1 cellular context compared by ENCODE assay signal in the genomic region with DNA sequence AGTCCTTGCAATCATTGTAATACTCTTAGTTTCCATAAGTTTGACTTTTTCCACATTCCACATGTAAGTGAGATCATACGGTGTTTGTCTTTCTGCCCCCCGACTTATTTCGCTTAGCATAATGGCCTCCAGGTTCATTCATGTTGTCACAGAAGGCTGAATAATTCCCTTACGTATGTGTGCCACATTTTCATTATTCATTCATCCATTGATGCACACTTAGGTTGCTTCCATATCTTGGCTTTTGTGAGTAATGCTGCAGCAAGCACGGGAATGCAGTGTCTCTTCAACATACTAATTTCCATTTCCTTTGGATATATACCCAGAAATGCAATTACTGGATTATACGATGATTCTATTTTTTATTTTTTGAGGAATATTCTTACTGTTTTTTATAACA.
TF ChIP-seq lines count a peak whose summit lies in the region.

No MANE protein-coding gene starts in this region.

TF ChIP-seq in SK-N-SH treated with all-trans-retinoic acid at 6 μM for 48 hours, 23 proteins besides CTCF, POLR2A, EP300 and RAD21 (continued from another document):
- TF ChIP-seq, protein P1, sequence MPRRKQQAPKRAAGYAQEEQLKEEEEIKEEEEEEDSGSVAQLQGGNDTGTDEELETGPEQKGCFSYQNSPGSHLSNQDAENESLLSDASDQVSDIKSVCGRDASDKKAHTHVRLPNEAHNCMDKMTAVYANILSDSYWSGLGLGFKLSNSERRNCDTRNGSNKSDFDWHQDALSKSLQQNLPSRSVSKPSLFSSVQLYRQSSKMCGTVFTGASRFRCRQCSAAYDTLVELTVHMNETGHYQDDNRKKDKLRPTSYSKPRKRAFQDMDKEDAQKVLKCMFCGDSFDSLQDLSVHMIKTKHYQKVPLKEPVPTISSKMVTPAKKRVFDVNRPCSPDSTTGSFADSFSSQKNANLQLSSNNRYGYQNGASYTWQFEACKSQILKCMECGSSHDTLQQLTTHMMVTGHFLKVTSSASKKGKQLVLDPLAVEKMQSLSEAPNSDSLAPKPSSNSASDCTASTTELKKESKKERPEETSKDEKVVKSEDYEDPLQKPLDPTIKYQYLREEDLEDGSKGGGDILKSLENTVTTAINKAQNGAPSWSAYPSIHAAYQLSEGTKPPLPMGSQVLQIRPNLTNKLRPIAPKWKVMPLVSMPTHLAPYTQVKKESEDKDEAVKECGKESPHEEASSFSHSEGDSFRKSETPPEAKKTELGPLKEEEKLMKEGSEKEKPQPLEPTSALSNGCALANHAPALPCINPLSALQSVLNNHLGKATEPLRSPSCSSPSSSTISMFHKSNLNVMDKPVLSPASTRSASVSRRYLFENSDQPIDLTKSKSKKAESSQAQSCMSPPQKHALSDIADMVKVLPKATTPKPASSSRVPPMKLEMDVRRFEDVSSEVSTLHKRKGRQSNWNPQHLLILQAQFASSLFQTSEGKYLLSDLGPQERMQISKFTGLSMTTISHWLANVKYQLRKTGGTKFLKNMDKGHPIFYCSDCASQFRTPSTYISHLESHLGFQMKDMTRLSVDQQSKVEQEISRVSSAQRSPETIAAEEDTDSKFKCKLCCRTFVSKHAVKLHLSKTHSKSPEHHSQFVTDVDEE (CRISPR knock-in tag; IDR thresholded peaks at IDR 0.05), result no peak
- TF ChIP-seq TCF4 (CRISPR knock-in tag; IDR thresholded peaks at IDR 0.05; ENCODE audit: borderline replicate concordance), result no peak
- no peak for TF ChIP-seq ZNF70 (CRISPR knock-in tag; IDR thresholded peaks at IDR 0.05)
- no peak for TF ChIP-seq ZC3H10 (CRISPR knock-in tag; IDR thresholded peaks at IDR 0.05)
- TF ChIP-seq ISL1 (CRISPR knock-in tag; IDR thresholded peaks at IDR 0.05), result no peak
- TF ChIP-seq BACH2 (CRISPR knock-in tag; IDR thresholded peaks at IDR 0.05; ENCODE audit: borderline replicate concordance), result no peak
- TF ChIP-seq, protein P2, sequence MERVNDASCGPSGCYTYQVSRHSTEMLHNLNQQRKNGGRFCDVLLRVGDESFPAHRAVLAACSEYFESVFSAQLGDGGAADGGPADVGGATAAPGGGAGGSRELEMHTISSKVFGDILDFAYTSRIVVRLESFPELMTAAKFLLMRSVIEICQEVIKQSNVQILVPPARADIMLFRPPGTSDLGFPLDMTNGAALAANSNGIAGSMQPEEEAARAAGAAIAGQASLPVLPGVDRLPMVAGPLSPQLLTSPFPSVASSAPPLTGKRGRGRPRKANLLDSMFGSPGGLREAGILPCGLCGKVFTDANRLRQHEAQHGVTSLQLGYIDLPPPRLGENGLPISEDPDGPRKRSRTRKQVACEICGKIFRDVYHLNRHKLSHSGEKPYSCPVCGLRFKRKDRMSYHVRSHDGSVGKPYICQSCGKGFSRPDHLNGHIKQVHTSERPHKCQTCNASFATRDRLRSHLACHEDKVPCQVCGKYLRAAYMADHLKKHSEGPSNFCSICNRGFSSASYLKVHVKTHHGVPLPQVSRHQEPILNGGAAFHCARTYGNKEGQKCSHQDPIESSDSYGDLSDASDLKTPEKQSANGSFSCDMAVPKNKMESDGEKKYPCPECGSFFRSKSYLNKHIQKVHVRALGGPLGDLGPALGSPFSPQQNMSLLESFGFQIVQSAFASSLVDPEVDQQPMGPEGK (CRISPR knock-in tag; IDR thresholded peaks at IDR 0.05; ENCODE audit: borderline replicate concordance), result no peak
- TF ChIP-seq PPARA (CRISPR knock-in tag; IDR thresholded peaks at IDR 0.05; ENCODE audit: borderline replicate concordance), result no peak
- TF ChIP-seq ZFP3 (CRISPR knock-in tag; IDR thresholded peaks at IDR 0.05), result no peak
- TF ChIP-seq ARNTL (CRISPR knock-in tag; IDR thresholded peaks at IDR 0.05; ENCODE audit: borderline replicate concordance, low read depth), result no peak
- TF ChIP-seq TOX (CRISPR knock-in tag; IDR thresholded peaks at IDR 0.05; ENCODE audit: borderline replicate concordance), result no peak
